29 cellular contexts compared by ENCODE assay signal in genomic region chr2:142174176-142174575, GRCh38.
"Had no signal": no experiment of that assay in that cellular context is flagged by ENCODE, and none has a peak within 500 bp of the region (broad histone marks: within the 10 kb centered on the region; RNA-seq: fewer than 3 reads in every experiment).

No MANE protein-coding gene starts in this region.

- DNase-seq: activated B cell treated with CpG ODN at 0.5 μM for 24 hours; activated CD4-positive, alpha-beta memory T cell treated with anti-CD3 and anti-CD28 coated beads for 36 hours; activated CD4-positive, alpha-beta T cell treated with anti-CD3 and anti-CD28 coated beads for 48 hours; activated CD4-positive, alpha-beta T cell treated with anti-CD3 and anti-CD28 coated beads, Interleukin-2, amount 50 U/mL, for 1 hour; activated CD8-positive, alpha-beta memory T cell treated with anti-CD3 and anti-CD28 coated beads, Interleukin-2, amount 10 ng/mL, durations not matched to agents 7 days and 5 days; activated CD8-positive, alpha-beta memory T cell treated with anti-CD3 and anti-CD28 coated beads, Interleukin-2, amount 50 U/mL, for 4 hours; activated CD8-positive, alpha-beta T cell treated with anti-CD3 and anti-CD28 coated beads, Interleukin-2, amount 10 ng/mL, durations not matched to agents 7 days and 5 days; activated effector memory CD4-positive, alpha-beta T cell treated with anti-CD3 and anti-CD28 coated beads, Interleukin-2, amount 50 U/mL, for 16 hours; activated naive CD4-positive, alpha-beta T cell treated with anti-CD3 and anti-CD28 coated beads for 36 hours; activated naive CD8-positive, alpha-beta T cell treated with anti-CD3 and anti-CD28 coated beads for 36 hours; activated naive CD8-positive, alpha-beta T cell treated with anti-CD3 and anti-CD28 coated beads, Interleukin-2, amount 50 U/mL, for 24 hours; activated T-cell treated with anti-CD3 and anti-CD28 coated beads, Interleukin-2, amount 50 U/mL, for 1 hour; activated T-cell treated with anti-CD3 and anti-CD28 coated beads, Interleukin-2, amount 50 U/mL, for 48 hours; adrenal gland; dorsolateral prefrontal cortex; effector memory CD4-positive, alpha-beta T cell; endodermal cell; erythroblast; foreskin melanocyte; heart right ventricle; T-helper 1 cell; T-helper 17 cell; T1000; WERI-Rb-1 had no signal

- H3K4me3 ChIP-seq: adrenal gland, ascending aorta, breast epithelium, coronary artery, dorsolateral prefrontal cortex, esophagus muscularis mucosa, gastroesophageal sphincter, heart right ventricle had no signal
